23 cellular contexts compared by ENCODE assay signal in the genomic region with DNA sequence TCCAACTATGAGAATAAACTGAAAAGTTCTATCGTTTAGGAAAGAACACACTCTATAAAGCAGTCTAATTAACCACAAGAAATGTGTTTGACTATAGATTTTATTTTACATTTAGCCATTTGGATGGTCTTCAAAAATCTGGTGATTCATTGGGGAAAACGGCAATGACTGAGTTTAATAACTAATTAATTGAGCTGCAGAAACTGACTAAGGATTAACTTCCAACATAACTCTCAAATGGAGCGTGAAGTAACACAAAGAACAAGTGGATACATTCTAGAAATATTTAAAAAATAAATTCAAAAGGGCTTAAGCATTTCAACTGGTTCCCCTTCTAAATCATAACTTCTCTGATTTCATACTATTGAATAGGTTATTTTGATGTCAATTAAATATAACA.
DNase-seq lines count a peak whose midpoint lies in the region; ATAC-seq, FAIRE-seq and TF ChIP-seq lines count a peak whose summit lies in the region.
"Had no signal": no experiment of that assay in that cellular context is flagged by ENCODE, and none has a peak within 500 bp of the region (broad histone marks: within the 10 kb centered on the region; RNA-seq: fewer than 3 reads in every experiment).

No MANE protein-coding gene starts in this region.

- no peak overlapping the region for H3K4me2 ChIP-seq in neural cell (ENCODE audit: low read length)
- H3K4me2 ChIP-seq: A549; BLaER1 treated with 17β-estradiol and CSF1 and Interleukin-3, amounts not matched to agents 10 nM and 100 nM had no signal

- H3K4me3 ChIP-seq in neural cell (ENCODE audit: low read length) (no peak overlapping the region), retinal pigment epithelial cell (ENCODE audit: low read length) (no peak overlapping the region), esophagus muscularis mucosa (no peak overlapping the region)
- H3K4me3 ChIP-seq: A549; BLaER1 treated with 17β-estradiol and CSF1 and Interleukin-3, amounts not matched to agents 10 nM and 100 nM had no signal

- no peak for ATAC-seq in activated CD8-positive, alpha-beta T cell treated with anti-CD3 and anti-CD28 coated beads, Interleukin-2, amount 10 ng/mL, durations not matched to agents 7 days and 5 days
- ATAC-seq: A549; CD8-positive, alpha-beta T cell had no signal

- no peak overlapping the region for H2AFZ ChIP-seq in neural cell (ENCODE audit: low read depth, low read length)

- peak overlapping the region; percentile 68 for H3K27ac ChIP-seq in neural cell (ENCODE audit: low read length)
- H3K27ac ChIP-seq in esophagus muscularis mucosa (replicated peaks in 1 of 4), result no peak overlapping the region
- H3K27ac ChIP-seq: 22Rv1; A549; BLaER1 treated with 17β-estradiol and CSF1 and Interleukin-3, amounts not matched to agents 10 nM and 100 nM; C4-2B had no signal

- FAIRE-seq in GM12892 (lab: Jason Lieb, UNC), result no peak
- FAIRE-seq: A549, D721Med, G401.6, GM12891, GM18507 had no signal

- H3K79me2 ChIP-seq in neural cell (replicated peaks; ENCODE audit: insufficient read depth, low read length), result no peaks in the 10 kb centered on the region

- TF ChIP-seq POLR2A in esophagus muscularis mucosa (IDR thresholded peaks at IDR 0.05; ENCODE audit: low read depth) (no peak), GM12892 (IDR thresholded peaks at IDR 0.05; ENCODE audit: low read depth, low read length) (no peak)

- H3K9me3 ChIP-seq in neural cell (ENCODE audit: low read length), result no peaks in the 10 kb centered on the region
- peaks cover 0 to 5% (median 4%) of the 10 kb centered on the region in 4 donors for H3K9me3 ChIP-seq in esophagus muscularis mucosa
- H3K9me3 ChIP-seq: A549, Caco-2 had no signal

- peak; percentile 37 for DNase-seq in NCI-H69 (lab: John Stamatoyannopoulos, UW)
- DNase-seq in kidney glomerular epithelial cell (lab: John Stamatoyannopoulos, UW), result peak; percentile 20
- DNase-seq in retinal pigment epithelial cell (ENCODE audit: low read depth), result peak; percentile 92
- no peak for DNase-seq in esophagus muscularis mucosa (ENCODE audit: extremely low spot score)
- DNase-seq in activated CD8-positive, alpha-beta T cell treated with anti-CD3 and anti-CD28 coated beads, Interleukin-2, amount 10 ng/mL, durations not matched to agents 7 days and 5 days, result no peak
- no peak for DNase-seq in GM12892 (ENCODE audit: insufficient read length)
- DNase-seq: AML-193; Caco-2; Calu3; CD4-positive, alpha-beta T cell; CD8-positive, alpha-beta T cell; DMS79 treated with DMSO at 0.1 percent for 48 hours; GF-D8 had no signal

- POLR2A ChIA-PET in activated CD8-positive, alpha-beta T cell treated with anti-CD3 and anti-CD28 coated beads, Interleukin-2, amount 10 ng/mL, durations not matched to agents 7 days and 5 days (lab: Charles Lee), result no interaction called here

- H3K36me3 Mint-ChIP-seq in activated CD8-positive, alpha-beta T cell treated with anti-CD3 and anti-CD28 coated beads, Interleukin-2, amount 10 ng/mL, durations not matched to agents 7 days and 5 days (ENCODE audit: low read depth), result no peaks in the 10 kb centered on the region
- H3K36me3 Mint-ChIP-seq: CD8-positive, alpha-beta T cell had no signal

- H3K4me1 ChIP-seq in esophagus muscularis mucosa, result no peaks in the 10 kb centered on the region
- H3K4me1 ChIP-seq: A549; BLaER1 treated with 17β-estradiol and CSF1 and Interleukin-3, amounts not matched to agents 10 nM and 100 nM; Caco-2 had no signal

- no peaks in the 10 kb centered on the region for H3F3A ChIP-seq in neural cell (ENCODE audit: insufficient read depth, low read length, poor library complexity, severe bottlenecking)

- TF ChIP-seq RAD21 in neural cell (conservative IDR thresholded peaks at IDR 0.05), result no peak

- WGBS in esophagus muscularis mucosa, result 63% methylated on average over 3 of the region's 3 CpGs

- no peaks in the 10 kb centered on the region for H3K9me3 Mint-ChIP-seq in activated CD8-positive, alpha-beta T cell treated with anti-CD3 and anti-CD28 coated beads, Interleukin-2, amount 10 ng/mL, durations not matched to agents 7 days and 5 days (ENCODE audit: insufficient read depth)

- no peak overlapping the region for H3K9ac ChIP-seq in neural cell (ENCODE audit: low read length)
- H3K9ac ChIP-seq: BLaER1 treated with 17β-estradiol and CSF1 and Interleukin-3, amounts not matched to agents 10 nM and 100 nM had no signal

- intact Hi-C loops in esophagus muscularis mucosa (cut with DNase I), result no loop called here

- no peaks in the 10 kb centered on the region for H3K4me1 Mint-ChIP-seq in activated CD8-positive, alpha-beta T cell treated with anti-CD3 and anti-CD28 coated beads, Interleukin-2, amount 10 ng/mL, durations not matched to agents 7 days and 5 days (ENCODE audit: low read depth)
- H3K4me1 Mint-ChIP-seq: B cell had no signal

- no peak for TF ChIP-seq CTCF in neural cell (IDR thresholded peaks at IDR 0.05; ENCODE audit: poor library complexity, severe bottlenecking)
- TF ChIP-seq CTCF in retinal pigment epithelial cell (conservative IDR thresholded peaks at IDR 0.05; ENCODE audit: low read depth, low read length), result no peak
- no peak for TF ChIP-seq CTCF in esophagus muscularis mucosa (IDR thresholded peaks at IDR 0.05)

- H3K9me2 ChIP-seq in neural cell (ENCODE audit: insufficient read depth, low read length), result no peaks in the 10 kb centered on the region

- H4K20me1 ChIP-seq in neural cell (ENCODE audit: insufficient read depth), result no peaks in the 10 kb centered on the region
- H4K20me1 ChIP-seq: BLaER1 treated with 17β-estradiol and CSF1 and Interleukin-3, amounts not matched to agents 10 nM and 100 nM had no signal

- no peaks in the 10 kb centered on the region for H3K27me3 Mint-ChIP-seq in activated CD8-positive, alpha-beta T cell treated with anti-CD3 and anti-CD28 coated beads, Interleukin-2, amount 10 ng/mL, durations not matched to agents 7 days and 5 days (ENCODE audit: low read depth)
- H3K27me3 Mint-ChIP-seq: B cell; CD4-positive, alpha-beta T cell had no signal

- TF ChIP-seq EP300 in neural cell (conservative IDR thresholded peaks at IDR 0.05; ENCODE audit: poor library complexity, severe bottlenecking) (no peak), esophagus muscularis mucosa (IDR thresholded peaks at IDR 0.05) (no peak)

- H3K36me3 ChIP-seq in neural cell (ENCODE audit: insufficient read depth, low read length), result no peaks in the 10 kb centered on the region
- no peaks in the 10 kb centered on the region for H3K36me3 ChIP-seq in esophagus muscularis mucosa
- H3K36me3 ChIP-seq: BLaER1 treated with 17β-estradiol and CSF1 and Interleukin-3, amounts not matched to agents 10 nM and 100 nM had no signal

- no peak overlapping the region for H3K27ac Mint-ChIP-seq in activated CD8-positive, alpha-beta T cell treated with anti-CD3 and anti-CD28 coated beads, Interleukin-2, amount 10 ng/mL, durations not matched to agents 7 days and 5 days
- H3K27ac Mint-ChIP-seq: B cell; CD4-positive, alpha-beta T cell; CD8-positive, alpha-beta T cell had no signal

- H3K4me3 Mint-ChIP-seq in activated CD8-positive, alpha-beta T cell treated with anti-CD3 and anti-CD28 coated beads, Interleukin-2, amount 10 ng/mL, durations not matched to agents 7 days and 5 days, result no peak overlapping the region
- H3K4me3 Mint-ChIP-seq: B cell; CD4-positive, alpha-beta T cell; CD8-positive, alpha-beta T cell had no signal

- H3K27me3 ChIP-seq in neural cell (ENCODE audit: insufficient read depth, low read depth, low read length), result no peaks in the 10 kb centered on the region
- H3K27me3 ChIP-seq in esophagus muscularis mucosa, result no peaks in the 10 kb centered on the region
- H3K27me3 ChIP-seq: BLaER1 treated with 17β-estradiol and CSF1 and Interleukin-3, amounts not matched to agents 10 nM and 100 nM had no signal

- CTCF ChIA-PET in activated CD8-positive, alpha-beta T cell treated with anti-CD3 and anti-CD28 coated beads, Interleukin-2, amount 10 ng/mL, durations not matched to agents 7 days and 5 days (lab: Charles Lee), result no interaction called here

TF ChIP-seq in neural cell, 6 proteins besides CTCF, POLR2A, EP300 and RAD21:
- TF ChIP-seq SMC3 (conservative IDR thresholded peaks at IDR 0.05; ENCODE audit: poor library complexity), result no peak
- no peak for TF ChIP-seq POLR2AphosphoS5 (IDR thresholded peaks at IDR 0.05)
- TF ChIP-seq, protein P1, sequence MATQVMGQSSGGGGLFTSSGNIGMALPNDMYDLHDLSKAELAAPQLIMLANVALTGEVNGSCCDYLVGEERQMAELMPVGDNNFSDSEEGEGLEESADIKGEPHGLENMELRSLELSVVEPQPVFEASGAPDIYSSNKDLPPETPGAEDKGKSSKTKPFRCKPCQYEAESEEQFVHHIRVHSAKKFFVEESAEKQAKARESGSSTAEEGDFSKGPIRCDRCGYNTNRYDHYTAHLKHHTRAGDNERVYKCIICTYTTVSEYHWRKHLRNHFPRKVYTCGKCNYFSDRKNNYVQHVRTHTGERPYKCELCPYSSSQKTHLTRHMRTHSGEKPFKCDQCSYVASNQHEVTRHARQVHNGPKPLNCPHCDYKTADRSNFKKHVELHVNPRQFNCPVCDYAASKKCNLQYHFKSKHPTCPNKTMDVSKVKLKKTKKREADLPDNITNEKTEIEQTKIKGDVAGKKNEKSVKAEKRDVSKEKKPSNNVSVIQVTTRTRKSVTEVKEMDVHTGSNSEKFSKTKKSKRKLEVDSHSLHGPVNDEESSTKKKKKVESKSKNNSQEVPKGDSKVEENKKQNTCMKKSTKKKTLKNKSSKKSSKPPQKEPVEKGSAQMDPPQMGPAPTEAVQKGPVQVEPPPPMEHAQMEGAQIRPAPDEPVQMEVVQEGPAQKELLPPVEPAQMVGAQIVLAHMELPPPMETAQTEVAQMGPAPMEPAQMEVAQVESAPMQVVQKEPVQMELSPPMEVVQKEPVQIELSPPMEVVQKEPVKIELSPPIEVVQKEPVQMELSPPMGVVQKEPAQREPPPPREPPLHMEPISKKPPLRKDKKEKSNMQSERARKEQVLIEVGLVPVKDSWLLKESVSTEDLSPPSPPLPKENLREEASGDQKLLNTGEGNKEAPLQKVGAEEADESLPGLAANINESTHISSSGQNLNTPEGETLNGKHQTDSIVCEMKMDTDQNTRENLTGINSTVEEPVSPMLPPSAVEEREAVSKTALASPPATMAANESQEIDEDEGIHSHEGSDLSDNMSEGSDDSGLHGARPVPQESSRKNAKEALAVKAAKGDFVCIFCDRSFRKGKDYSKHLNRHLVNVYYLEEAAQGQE (IDR thresholded peaks at IDR 0.05; ENCODE audit: borderline replicate concordance), result no peak
- TF ChIP-seq TAF1 (IDR thresholded peaks at IDR 0.05; ENCODE audit: low read depth), result no peak
- no peak for TF ChIP-seq EZH2 (IDR thresholded peaks at IDR 0.05; ENCODE audit: borderline replicate concordance, insufficient read depth, low read length, poor library complexity, severe bottlenecking)
- TF ChIP-seq MXI1 (conservative IDR thresholded peaks at IDR 0.05; ENCODE audit: poor library complexity, severe bottlenecking), result no peak

Comparison
In these comparisons a context has a peak if more than half of its experiments do, and no peak if none do; other contexts are left out.
1. DNase-seq: peak in NCI-H69 (single experiment), kidney glomerular epithelial cell (single experiment) and retinal pigment epithelial cell (single experiment); none in esophagus muscularis mucosa (single experiment), activated CD8-positive, alpha-beta T cell treated with anti-CD3 and anti-CD28 coated beads, Interleukin-2, amount 10 ng/mL, durations not matched to agents 7 days and 5 days (single experiment) and GM12892 (single experiment).